In genomic region chr7:155512246-155512887, GRCh38 we compare ENCODE assay signal across 19 cellular contexts.
"Had no signal": no experiment of that assay in that cellular context is flagged by ENCODE, and none has a peak within 500 bp of the region (broad histone marks: within the 10 kb centered on the region; RNA-seq: fewer than 3 reads in every experiment).

No MANE protein-coding gene starts in this region.

- H3K9me3 ChIP-seq: esophagus muscularis mucosa, gastroesophageal sphincter, pancreas, right lobe of liver, suprapubic skin, thyroid gland had no signal

- H3K36me3 ChIP-seq: esophagus muscularis mucosa, gastroesophageal sphincter, pancreas, right lobe of liver, suprapubic skin, thyroid gland had no signal

- H3K27ac Mint-ChIP-seq: naive thymus-derived CD4-positive, alpha-beta T cell; nephron progenitor cell; progenitor cell of endocrine pancreas; stimulated activated effector memory CD8-positive, alpha-beta T cell treated with anti-CD3 and anti-CD28 coated beads, Interleukin-12 subunit alpha, Interleukin-12 subunit beta, amount 100 ng/mL, for 72 hours; type B pancreatic cell had no signal

- H3K9me3 Mint-ChIP-seq: nephron progenitor cell; stimulated activated effector memory CD8-positive, alpha-beta T cell treated with anti-CD3 and anti-CD28 coated beads, Interleukin-12 subunit alpha, Interleukin-12 subunit beta, amount 100 ng/mL, for 72 hours; type B pancreatic cell had no signal

- H3K4me3 Mint-ChIP-seq: naive thymus-derived CD4-positive, alpha-beta T cell; nephron progenitor cell; stimulated activated effector memory CD8-positive, alpha-beta T cell treated with anti-CD3 and anti-CD28 coated beads, Interleukin-12 subunit alpha, Interleukin-12 subunit beta, amount 100 ng/mL, for 72 hours; type B pancreatic cell had no signal

- H3K36me3 Mint-ChIP-seq: type B pancreatic cell had no signal

- DNase-seq: effector memory CD4-positive, alpha-beta T cell; glutamatergic neuron; islet precursor cell; mammary epithelial cell; naive thymus-derived CD4-positive, alpha-beta T cell; nephron progenitor cell; occipital lobe; pancreas; right lobe of liver; stimulated activated CD4-positive, alpha-beta T cell treated with anti-CD3 and anti-CD28 coated beads, Interleukin-4, amount 100 ng/mL, for 1 hour; stimulated activated CD8-positive, alpha-beta memory T cell treated with anti-CD3 and anti-CD28 coated beads, Interleukin-4, amount 100 ng/mL, for 48 hours; stimulated activated naive CD8-positive, alpha-beta T cell treated with anti-CD3 and anti-CD28 coated beads, Interleukin-15, Interleukin-2, amounts not matched to agents 100 U/mL and 50 U/mL, for 24 hours; thyroid gland had no signal

- H3K4me1 ChIP-seq: pancreas, thyroid gland had no signal

- H3K4me3 ChIP-seq: esophagus muscularis mucosa, gastroesophageal sphincter, pancreas, right lobe of liver, suprapubic skin, thyroid gland had no signal
